In genomic region chr19:4062576-4063368, GRCh38 we compare ENCODE assay signal across 9 cellular contexts. TPM values are rescaled to one million over a fixed set of nuclear protein-coding genes. Genes with fewer than 3 reads are reported as not detected.
DNase-seq lines count a peak whose midpoint lies in the region; ATAC-seq and TF ChIP-seq lines count a peak whose summit lies in the region.
"Had no signal": no experiment of that assay in that cellular context is flagged by ENCODE, and none has a peak within 500 bp of the region (broad histone marks: within the 10 kb centered on the region; RNA-seq: fewer than 3 reads in every experiment).

No MANE protein-coding gene starts in this region.

- H3K4me1 Mint-ChIP-seq in CD8-positive, alpha-beta memory T cell = peaks cover 18 to 57% (median 29%) of the 10 kb centered on the region in 3 donors

- TF ChIP-seq CTCF in RWPE1 (conservative IDR thresholded peaks at IDR 0.05; ENCODE audit: low read depth) = no peak
- no peak for TF ChIP-seq CTCF in parathyroid adenoma (IDR thresholded peaks at IDR 0.05)

- H3K4me3 Mint-ChIP-seq in CD8-positive, alpha-beta memory T cell = peak overlapping the region; percentile 88 to 98 (median 91)

- H3K79me2 ChIP-seq in parathyroid adenoma = peaks cover 73% of the 10 kb centered on the region

- POLR2A ChIA-PET in CD8-positive, alpha-beta memory T cell (lab: Charles Lee) = no interaction called here
- POLR2A ChIA-PET in RWPE1 (lab: Yijun Ruan, JAX; ENCODE audit: low non-redundant PET) = no interaction called here

- no peak overlapping the region for H3K9ac ChIP-seq in parathyroid adenoma

- H3K4me2 ChIP-seq in parathyroid adenoma (ENCODE audit: low read length) = peak overlapping the region; percentile 95

- H3K27ac ChIP-seq in CD8-positive, alpha-beta memory T cell (ENCODE audit: low read depth, low read length) = no peak overlapping the region
- H3K27ac ChIP-seq in RWPE1 = peak overlapping the region; percentile 98
- peak overlapping the region; percentile 89 for H3K27ac ChIP-seq in epithelial cell of prostate
- peak overlapping the region; percentile 87 for H3K27ac ChIP-seq in parathyroid adenoma
- H3K27ac ChIP-seq: SJSA1 had no signal

- H3K36me3 ChIP-seq in CD8-positive, alpha-beta memory T cell (ENCODE audit: insufficient read depth, low read length) = no peaks in the 10 kb centered on the region
- H3K36me3 ChIP-seq in parathyroid adenoma (ENCODE audit: control insufficient read depth, insufficient read depth, low read length) = no peaks in the 10 kb centered on the region

- H3K9me3 ChIP-seq in CD8-positive, alpha-beta memory T cell (ENCODE audit: low read length) = no peaks in the 10 kb centered on the region
- no peaks in the 10 kb centered on the region for H3K9me3 ChIP-seq in parathyroid adenoma (ENCODE audit: control insufficient read depth, low read length)
- H3K9me3 ChIP-seq: SJSA1 had no signal

- H3K36me3 Mint-ChIP-seq in CD8-positive, alpha-beta memory T cell = peaks cover 0 to 16% (median 0%) of the 10 kb centered on the region in 3 donors

- no peak for DNase-seq in CD8-positive, alpha-beta memory T cell
- DNase-seq in RWPE1 (ENCODE audit: low spot score) = no peak
- DNase-seq in epithelial cell of prostate (ENCODE audit: low read depth, low spot score) = no peak
- DNase-seq in NCI-H510A (lab: John Stamatoyannopoulos, UW) = no peak
- DNase-seq in AML-193 (lab: John Stamatoyannopoulos, UW) = no peak
- no peak for DNase-seq in Ammon's horn (ENCODE audit: low spot score)

- H2AFZ ChIP-seq in parathyroid adenoma = no peak overlapping the region

- no peaks in the 10 kb centered on the region for H3K9me3 Mint-ChIP-seq in CD8-positive, alpha-beta memory T cell

- CTCF ChIA-PET in CD8-positive, alpha-beta memory T cell (lab: Charles Lee) = interaction anchor here (1.5 kb wide), 1 partner anchor 77 kb away, joined by 5 read pairs; no protein-coding TSS in a partner anchor
- CTCF ChIA-PET in RWPE1 (lab: Yijun Ruan, JAX) = no interaction called here

- H3K4me1 ChIP-seq in CD8-positive, alpha-beta memory T cell (ENCODE audit: insufficient read depth, low read length) = peaks cover 52% of the 10 kb centered on the region
- peaks cover 39% of the 10 kb centered on the region for H3K4me1 ChIP-seq in parathyroid adenoma

- peak overlapping the region; percentile 58 for H3K4me3 ChIP-seq in CD8-positive, alpha-beta memory T cell (ENCODE audit: low read length)
- peak overlapping the region; percentile 47 for H3K4me3 ChIP-seq in parathyroid adenoma (ENCODE audit: low read depth, low read length)

- H3K27me3 ChIP-seq in CD8-positive, alpha-beta memory T cell (ENCODE audit: insufficient read depth, low read length, poor library complexity, severe bottlenecking) = no peaks in the 10 kb centered on the region
- H3K27me3 ChIP-seq in parathyroid adenoma (ENCODE audit: control insufficient read depth, insufficient read depth, low read length) = no peaks in the 10 kb centered on the region
- H3K27me3 ChIP-seq: SJSA1 had no signal

- ATAC-seq in HG03025 (IDR thresholded peaks at IDR 0.05; ENCODE audit: low FRiP score, unreplicated experiment) = no peak

- H3K27me3 Mint-ChIP-seq in CD8-positive, alpha-beta memory T cell = peaks cover 0 to 2% of the 10 kb centered on the region in 2 donors

- peak overlapping the region in 7 of 8 donors; percentile 37 to 96 (median 87) for H3K27ac Mint-ChIP-seq in CD8-positive, alpha-beta memory T cell

RNA-seq across cellular contexts. Expression of gene ZBTB7A, which starts 3.9 kb away (rescaled TPM):
- total RNA-seq in CD8-positive, alpha-beta memory T cell = 10 to 100 TPM; 44.1 to 46.8 TPM
- 86.1 TPM for polyA plus RNA-seq in CD8-positive, alpha-beta memory T cell

RNA-seq across cellular contexts. Expression of gene PIAS4, which starts 55.2 kb away (rescaled TPM):
- total RNA-seq in CD8-positive, alpha-beta memory T cell = 10 to 100 TPM; 29.1 to 33.8 TPM
- 6.3 TPM for polyA plus RNA-seq in CD8-positive, alpha-beta memory T cell
